Comparison of ENCODE assay signal across 21 cellular contexts in genomic region chr4:147756417-147756816, GRCh38. TPM values are rescaled to one million over a fixed set of nuclear protein-coding genes. Genes with fewer than 3 reads are reported as not detected.
DNase-seq lines count a peak whose midpoint lies in the region; ATAC-seq, FAIRE-seq and TF ChIP-seq lines count a peak whose summit lies in the region.
"Had no signal": no experiment of that assay in that cellular context is flagged by ENCODE, and none has a peak within 500 bp of the region (broad histone marks: within the 10 kb centered on the region; RNA-seq: fewer than 3 reads in every experiment).

No MANE protein-coding gene starts in this region.

- no peak for DNase-seq in CD4-positive, CD25-positive, alpha-beta regulatory T cell
- DNase-seq in GM12878 (ENCODE audit: low read depth, low spot score) (no peak), body of pancreas (no peak), NCI-H2029 treated with DMSO at 0.1 percent for 48 hours (lab: John Stamatoyannopoulos, UW) (no peak), germinal center (ENCODE audit: low spot score) (no peak), midbrain (lab: John Stamatoyannopoulos, UW) (no peak)
- DNase-seq: activated CD4-positive, CD25-positive, alpha-beta regulatory T cell; activated CD8-positive, alpha-beta T cell treated with anti-CD3 and anti-CD28 coated beads for 36 hours; activated naive CD4-positive, alpha-beta T cell treated with anti-CD3 and anti-CD28 coated beads for 36 hours; activated T-cell treated with anti-CD3 and anti-CD28 coated beads, Interleukin-2, amount 50 U/mL, for 1 hour; naive B cell; NCI-H1105; NCI-H510A treated with DMSO at 0.1 percent for 48 hours; SK-N-SH; stimulated activated CD4-positive, alpha-beta T cell treated with anti-CD3 and anti-CD28 coated beads, Interleukin-4, amount 100 ng/mL, for 1 hour; T-helper 9 cell had no signal

- peaks cover 76% of the 10 kb centered on the region for H3K79me2 ChIP-seq in GM12878 (ENCODE audit: control insufficient read depth, insufficient read depth, low read length)

- H3K27me3 ChIP-seq in CD4-positive, CD25-positive, alpha-beta regulatory T cell (ENCODE audit: control insufficient read depth, insufficient read depth, low read length): no peaks in the 10 kb centered on the region
- H3K27me3 ChIP-seq in GM12878 (replicated peaks in 1 of 2; ENCODE audit: control insufficient read depth in 2 of 2, insufficient read depth in 2 of 2, low read length in 1 of 2): no peaks in the 10 kb centered on the region
- no peaks in the 10 kb centered on the region for H3K27me3 ChIP-seq in muscle layer of colon (ENCODE audit: control insufficient read depth in 1 of 2, insufficient read depth in 2 of 2, low read length in 2 of 2)
- no peaks in the 10 kb centered on the region for H3K27me3 ChIP-seq in subcutaneous abdominal adipose tissue (ENCODE audit: control insufficient read depth in 5 of 5, insufficient read depth in 4 of 5, low read length in 5 of 5)
- H3K27me3 ChIP-seq in body of pancreas: no peaks in the 10 kb centered on the region

- H3K4me1 Mint-ChIP-seq in CD4-positive, CD25-positive, alpha-beta regulatory T cell: peaks cover 2 to 11% (median 9%) of the 10 kb centered on the region in 4 donors
- H3K4me1 Mint-ChIP-seq: naive B cell had no signal

- no peaks in the 10 kb centered on the region for H4K20me1 ChIP-seq in GM12878 (ENCODE audit: control insufficient read depth, insufficient read depth)

- intact Hi-C loops in GM12878 (cut with micrococcal nuclease; ENCODE audit: unreplicated experiment) (no loop called here), body of pancreas (cut with DNase I) (no loop called here)

- CTCF ChIA-PET in GM12878 (lab: Yijun Ruan, JAX): interaction anchor here (1.2 to 2.2 kb wide), 2 partner anchors 8 to 110 kb away, joined by 3 to 5 read pairs; no protein-coding TSS in a partner anchor

- H3K4me3 Mint-ChIP-seq in CD4-positive, CD25-positive, alpha-beta regulatory T cell: peak overlapping the region in 1 of 4 donors; percentile 29
- H3K4me3 Mint-ChIP-seq: activated CD8-positive, alpha-beta T cell treated with anti-CD3 and anti-CD28 coated beads for 36 hours; activated naive CD4-positive, alpha-beta T cell treated with anti-CD3 and anti-CD28 coated beads for 36 hours; central memory CD8-positive, alpha-beta T cell; naive B cell; stimulated activated naive CD8-positive, alpha-beta T cell treated with anti-CD3 and anti-CD28 coated beads, Interleukin-15, Interleukin-2, amounts not matched to agents 100 ng/mL and 50 ng/mL, for 24 hours had no signal

- no peaks in the 10 kb centered on the region for H3K9me3 Mint-ChIP-seq in CD4-positive, CD25-positive, alpha-beta regulatory T cell
- H3K9me3 Mint-ChIP-seq: activated CD8-positive, alpha-beta T cell treated with anti-CD3 and anti-CD28 coated beads for 36 hours; activated naive CD4-positive, alpha-beta T cell treated with anti-CD3 and anti-CD28 coated beads for 36 hours; central memory CD8-positive, alpha-beta T cell; naive B cell; stimulated activated naive CD8-positive, alpha-beta T cell treated with anti-CD3 and anti-CD28 coated beads, Interleukin-15, Interleukin-2, amounts not matched to agents 100 ng/mL and 50 ng/mL, for 24 hours had no signal

- no peaks in the 10 kb centered on the region for H3K27me3 Mint-ChIP-seq in CD4-positive, CD25-positive, alpha-beta regulatory T cell
- H3K27me3 Mint-ChIP-seq: activated CD8-positive, alpha-beta T cell treated with anti-CD3 and anti-CD28 coated beads for 36 hours; central memory CD8-positive, alpha-beta T cell; stimulated activated naive CD8-positive, alpha-beta T cell treated with anti-CD3 and anti-CD28 coated beads, Interleukin-15, Interleukin-2, amounts not matched to agents 100 ng/mL and 50 ng/mL, for 24 hours had no signal

- H3K36me3 ChIP-seq in CD4-positive, CD25-positive, alpha-beta regulatory T cell (ENCODE audit: control insufficient read depth, insufficient read depth, low read length): no peaks in the 10 kb centered on the region
- no peaks in the 10 kb centered on the region; a peak in 1 of 4 replicates for H3K36me3 ChIP-seq in GM12878 (ENCODE audit: control insufficient read depth in 2 of 2, insufficient read depth in 2 of 2, low read length in 1 of 2)
- peaks cover 5% of the 10 kb centered on the region for H3K36me3 ChIP-seq in muscle layer of colon (ENCODE audit: insufficient read depth, low read length)
- H3K36me3 ChIP-seq in subcutaneous abdominal adipose tissue (ENCODE audit: control insufficient read depth in 5 of 5, insufficient read depth in 5 of 5, low read length in 5 of 5): peaks cover 0 to 4% (median 0%) of the 10 kb centered on the region in 5 donors
- no peaks in the 10 kb centered on the region for H3K36me3 ChIP-seq in body of pancreas (replicated peaks in 1 of 2; ENCODE audit: insufficient read depth in 1 of 2, low read depth in 2 of 2)

- SMC1A ChIA-PET in GM12878 (lab: Charles Lee; ENCODE audit: uncharacterized antibody, unreplicated experiment): no interaction called here

- H3K4me2 ChIP-seq in GM12878 (ENCODE audit: control insufficient read depth, insufficient read depth): no peak overlapping the region
- H3K4me2 ChIP-seq: SK-N-SH had no signal

- TF ChIP-seq CTCF in GM12878 (IDR thresholded peaks at IDR 0.05 in 2 of 3, conservative IDR thresholded peaks at IDR 0.05 in 1 of 3; ENCODE audit: control insufficient read depth in 2 of 3, extremely low read depth in 1 of 3, insufficient read depth in 1 of 3, low read depth in 3 of 3, low read length in 3 of 3): no peak
- no peak for TF ChIP-seq CTCF in body of pancreas (IDR thresholded peaks at IDR 0.05)

- no TSS peak for BruUV-seq in GM12878 (replicated peaks; lab: Mats Ljungman, UMichigan)

- FAIRE-seq in GM12878 (lab: Jason Lieb, UNC): no peak

- RAD21 ChIA-PET in GM12878 (lab: Charles Lee; ENCODE audit: unreplicated experiment): interaction anchor here (0.9 to 1.3 kb wide), 2 partner anchors 9 to 81 kb away, joined by 3 read pairs; no protein-coding TSS in a partner anchor

- TF ChIP-seq EP300 in GM12878 (IDR thresholded peaks at IDR 0.05; ENCODE audit: borderline replicate concordance in 1 of 2, control insufficient read depth in 1 of 2, low read depth in 2 of 2, low read length in 2 of 2): no peak

- TF ChIP-seq POLR2A in GM12878 (IDR thresholded peaks at IDR 0.05; ENCODE audit: low read depth, low read length) (no peak), body of pancreas (IDR thresholded peaks at IDR 0.05) (no peak)

- in situ Hi-C loops in GM12878 (cut with MboI): no loop called here

- no peaks in the 10 kb centered on the region for H3K4me1 ChIP-seq in CD4-positive, CD25-positive, alpha-beta regulatory T cell (ENCODE audit: control insufficient read depth, insufficient read depth, low read length, poor library complexity, severe bottlenecking)
- peaks cover 24% of the 10 kb centered on the region for H3K4me1 ChIP-seq in GM12878 (ENCODE audit: control insufficient read depth, insufficient read depth, low read length)
- H3K4me1 ChIP-seq in muscle layer of colon (ENCODE audit: insufficient read depth, low read length): peaks cover 48% of the 10 kb centered on the region
- peaks cover 3 to 23% (median 6%) of the 10 kb centered on the region in 5 donors for H3K4me1 ChIP-seq in subcutaneous abdominal adipose tissue (ENCODE audit: control insufficient read depth in 5 of 5, insufficient read depth in 5 of 5, low read length in 5 of 5)
- peaks cover 46% of the 10 kb centered on the region for H3K4me1 ChIP-seq in body of pancreas

- H3K9ac ChIP-seq in GM12878 (ENCODE audit: control insufficient read depth, insufficient read depth, low read length) (no peak overlapping the region), muscle layer of colon (ENCODE audit: low read length) (no peak overlapping the region), subcutaneous abdominal adipose tissue (ENCODE audit: low read length in 5 of 5) (no peak overlapping the region)
- H3K9ac ChIP-seq: SK-N-SH had no signal

- POLR2A ChIA-PET in GM12878 (lab: Charles Lee): no interaction called here

- no peak overlapping the region for H3K4me3 ChIP-seq in CD4-positive, CD25-positive, alpha-beta regulatory T cell (ENCODE audit: low read depth, low read length)
- no peak overlapping the region for H3K4me3 ChIP-seq in GM12878
- no peak overlapping the region for H3K4me3 ChIP-seq in muscle layer of colon (ENCODE audit: low read depth in 1 of 2, low read length in 2 of 2)
- H3K4me3 ChIP-seq in subcutaneous abdominal adipose tissue (ENCODE audit: low read depth in 1 of 5, low read length in 5 of 5): no peak overlapping the region
- no peak overlapping the region for H3K4me3 ChIP-seq in body of pancreas
- H3K4me3 ChIP-seq: lung had no signal

- H3K36me3 Mint-ChIP-seq in CD4-positive, CD25-positive, alpha-beta regulatory T cell: no peaks in the 10 kb centered on the region
- H3K36me3 Mint-ChIP-seq: naive B cell had no signal

- H2AFZ ChIP-seq in GM12878 (ENCODE audit: control insufficient read depth, low read depth, low read length): no peak overlapping the region

- peak overlapping the region in 2 of 3 donors; percentile 16 to 45 for H3K27ac Mint-ChIP-seq in CD4-positive, CD25-positive, alpha-beta regulatory T cell
- H3K27ac Mint-ChIP-seq: activated CD8-positive, alpha-beta T cell treated with anti-CD3 and anti-CD28 coated beads for 36 hours; activated naive CD4-positive, alpha-beta T cell treated with anti-CD3 and anti-CD28 coated beads for 36 hours; naive B cell; stimulated activated naive CD8-positive, alpha-beta T cell treated with anti-CD3 and anti-CD28 coated beads, Interleukin-15, Interleukin-2, amounts not matched to agents 100 ng/mL and 50 ng/mL, for 24 hours had no signal

- ATAC-seq in CD4-positive, CD25-positive, alpha-beta regulatory T cell (ENCODE audit: low read depth in 2 of 2): no peak
- ATAC-seq in GM12878 (no peak), body of pancreas (no peak)
- ATAC-seq: activated CD8-positive, alpha-beta T cell treated with anti-CD3 and anti-CD28 coated beads for 36 hours had no signal

- TF ChIP-seq RAD21 in GM12878 (IDR thresholded peaks at IDR 0.05; ENCODE audit: insufficient read depth, low read depth, low read length): no peak

- no peaks in the 10 kb centered on the region for H3K9me3 ChIP-seq in CD4-positive, CD25-positive, alpha-beta regulatory T cell (ENCODE audit: control insufficient read depth in 2 of 2, low read length in 2 of 2)
- H3K9me3 ChIP-seq in GM12878 (replicated peaks; ENCODE audit: control insufficient read depth, insufficient read depth, low read length) (no peaks in the 10 kb centered on the region), muscle layer of colon (ENCODE audit: low read length) (no peaks in the 10 kb centered on the region), subcutaneous abdominal adipose tissue (ENCODE audit: control insufficient read depth in 5 of 5, low read length in 5 of 5) (no peaks in the 10 kb centered on the region), body of pancreas (no peaks in the 10 kb centered on the region)
- H3K9me3 ChIP-seq: SK-N-SH had no signal

- 84% methylated on average over 1 of the region's 1 CpG for WGBS in GM12878 (ENCODE audit: insufficient coverage, insufficient replicate concordance, low lambda C conversion rate, missing lambda C conversion rate)
- WGBS in body of pancreas, 2 donors: 88 to 91% methylated on average over 1 of the region's 1 CpG

- no peak overlapping the region for H3K27ac ChIP-seq in CD4-positive, CD25-positive, alpha-beta regulatory T cell (ENCODE audit: insufficient read depth, low read length, poor library complexity, severe bottlenecking)
- peak overlapping the region; percentile 28; the same call in 1 of the 2 replicates for H3K27ac ChIP-seq in GM12878 (ENCODE audit: control insufficient read depth, insufficient read depth)
- peak overlapping the region; percentile 87 for H3K27ac ChIP-seq in muscle layer of colon (ENCODE audit: low read depth, low read length)
- peak overlapping the region; percentile 65 for H3K27ac ChIP-seq in subcutaneous abdominal adipose tissue (ENCODE audit: low read depth, low read length)
- no peak overlapping the region for H3K27ac ChIP-seq in body of pancreas

RNA-seq across cellular contexts. Expression of gene ARHGAP10, which starts 24.5 kb away (rescaled TPM):
- total RNA-seq in CD4-positive, CD25-positive, alpha-beta regulatory T cell: 14.1 TPM
- polyA plus RNA-seq in CD4-positive, CD25-positive, alpha-beta regulatory T cell: 1 to 10 TPM; 2.9 to 5.6 (median 4.4) TPM
- total RNA-seq in GM12878 (2013; cell fraction: nucleolus; rRNA removed): 220 and 233 TPM in 2 replicates
- total RNA-seq in GM12878 (2014; rRNA removed) (16.2 and 19.8 TPM in 2 replicates), GM12878 (2014; rRNA removed; fragmentation: Illumina TruSeq; extraction: Trizol) (20.9 and 23.2 TPM in 2 replicates), GM12878 (2021) (22.6 and 23.4 TPM in 2 replicates), body of pancreas (10 to 100 TPM; 23.9 to 28.7 TPM)
- 17.2 TPM for polyA plus RNA-seq in GM12878 (2011; ENCODE audit: low read depth)
- polyA plus RNA-seq in GM12878 (2011; rRNA removed) (9.6 and 13.3 TPM in 2 replicates), GM12878 (2014; fragmentation: Illumina TruSeq; extraction: Trizol) (17.7 and 18.2 TPM in 2 replicates), GM12878 (2014; fragmentation: Nextera tagmentation; extraction: Ambion mirVana) (1 to 10 TPM; 1.3 to 4.5 TPM), GM12878 (2014; rRNA removed) (14.2 and 14.5 TPM in 2 replicates), GM12878 (2016; fragmentation: Nextera tagmentation; extraction: Ambion mirVana) (10 to 100 TPM; 24.0 to 25.8 TPM)
- polyA plus RNA-seq in GM12878 (2011; cell fraction: cytosol; rRNA removed): 9.3 and 10.7 TPM in 2 replicates
- 19.6 and 20.4 TPM in 2 replicates for polyA plus RNA-seq in GM12878 (2011; cell fraction: nucleus; rRNA removed)
- polyA plus RNA-seq in GM12878 (2012): 15.2 and 18.9 TPM in 2 replicates
- polyA minus RNA-seq in GM12878 (2011; rRNA and poly(A)+ RNA removed): 21.9 and 25.0 TPM in 2 replicates
- 6.1 and 7.2 TPM in 2 replicates for polyA minus RNA-seq in GM12878 (2011; cell fraction: cytosol; rRNA and poly(A)+ RNA removed)
- polyA minus RNA-seq in GM12878 (2011; cell fraction: nucleus; rRNA and poly(A)+ RNA removed): 46.3 and 78.8 TPM in 2 replicates

Comparison
In these comparisons a context has a peak if more than half of its experiments do, and no peak if none do; other contexts are left out.
1. H3K27ac ChIP-seq: peak in GM12878 (single experiment), muscle layer of colon (single experiment) and subcutaneous abdominal adipose tissue (single experiment); none in CD4-positive, CD25-positive, alpha-beta regulatory T cell (single experiment) and body of pancreas (0 of 4).